ENCODE assay signal across 12 cellular contexts in the genomic region with DNA sequence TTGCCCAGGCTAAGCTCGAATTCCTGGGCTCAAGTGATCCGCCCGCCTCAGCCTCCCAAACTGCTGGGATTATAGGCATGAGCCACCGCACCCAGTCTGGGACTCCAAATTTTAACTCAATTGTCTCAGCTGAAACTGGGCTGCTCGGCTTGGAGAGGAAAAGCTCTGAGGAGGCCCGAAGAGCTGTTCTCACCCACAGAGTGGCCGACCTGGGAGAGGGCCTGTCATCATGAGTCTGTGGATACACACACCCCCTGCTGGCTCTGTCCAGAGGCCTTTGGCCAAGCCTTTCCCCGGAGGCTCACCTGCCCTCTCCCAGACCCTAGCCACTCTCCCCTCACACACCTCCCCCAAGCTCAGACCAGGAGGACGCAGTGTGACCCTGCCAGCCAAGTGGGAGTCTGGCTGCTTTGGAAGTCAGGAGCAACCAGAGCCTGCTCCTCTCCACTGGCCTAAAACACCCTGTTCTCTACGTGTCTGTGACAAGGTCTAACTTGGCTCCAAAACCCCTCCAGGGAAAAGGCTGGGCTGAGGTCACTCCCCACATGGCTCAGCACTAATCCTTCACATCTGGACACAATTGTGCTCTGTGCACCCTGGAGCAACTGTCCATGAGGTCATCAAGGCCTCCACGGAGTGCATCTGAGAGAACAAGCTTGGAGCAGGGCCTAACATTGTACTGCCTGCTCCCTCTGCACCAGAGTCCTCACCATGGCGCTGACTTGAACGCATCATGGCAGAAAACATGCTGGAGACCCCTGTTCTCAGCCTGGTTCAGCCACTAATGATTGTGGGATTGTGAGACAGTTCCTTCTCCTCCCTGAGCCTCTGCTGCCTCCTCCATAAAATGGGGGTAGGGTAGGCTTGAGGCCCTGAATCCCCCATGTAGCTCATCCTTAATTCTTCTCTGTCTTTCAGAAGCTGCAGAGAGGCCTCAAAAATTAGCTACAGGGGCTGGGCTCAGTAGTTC. TPM values are rescaled to one million over a fixed set of nuclear protein-coding genes. Genes with fewer than 3 reads are reported as not detected.
A peak's percentile ranks its signal among the peaks of the same experiment; 100 is the strongest.
DNase-seq lines count a peak whose midpoint lies in the region; ATAC-seq, FAIRE-seq and TF ChIP-seq lines count a peak whose summit lies in the region.
"Had no signal": no experiment of that assay in that cellular context is flagged by ENCODE, and none has a peak within 500 bp of the region (broad histone marks: within the 10 kb centered on the region; RNA-seq: fewer than 3 reads in every experiment).

No MANE protein-coding gene starts in this region.

- DNase-seq in DMS 273 (lab: John Stamatoyannopoulos, UW; ENCODE audit: unreplicated experiment): peak; percentile 17
- DNase-seq in DMS 273 treated with DMSO at 0.1 percent for 48 hours (lab: John Stamatoyannopoulos, UW): no peak
- DNase-seq in fibroblast of pulmonary artery (ENCODE audit: low read depth): peak; percentile 3
- no peak for DNase-seq in mesothelial cell of epicardium (ENCODE audit: low spot score in 2 of 2, unreplicated experiment in 2 of 2)
- DNase-seq in upper lobe of left lung: no peak
- DNase-seq in SKM-1 treated with dmso at 0.1 percent for 144 hours (lab: John Stamatoyannopoulos, UW; ENCODE audit: unreplicated experiment): no peak
- no peak for DNase-seq in GM12892 (ENCODE audit: insufficient read length)
- DNase-seq: activated T-cell treated with anti-CD3 and anti-CD28 coated beads, Interleukin-2, amount 50 U/mL, for 24 hours; PC-9 had no signal

- H3K4me1 ChIP-seq in upper lobe of left lung: peaks cover 0 to 6% (median 2%) of the 10 kb centered on the region in 4 donors

- no peak for TF ChIP-seq EP300 in upper lobe of left lung (IDR thresholded peaks at IDR 0.05)

- H3K9me3 Mint-ChIP-seq in mesothelial cell of epicardium: no peaks in the 10 kb centered on the region
- H3K9me3 Mint-ChIP-seq: activated T-cell treated with anti-CD3 and anti-CD28 coated beads, Interleukin-2, amount 50 U/mL, for 24 hours had no signal

- H3K4me3 ChIP-seq in fibroblast of pulmonary artery (replicated peaks; ENCODE audit: low read depth, low read length): no peak overlapping the region
- no peak overlapping the region for H3K4me3 ChIP-seq in upper lobe of left lung
- H3K4me3 ChIP-seq: lung, PC-9 had no signal

- no peak for TF ChIP-seq CTCF in fibroblast of pulmonary artery (IDR thresholded peaks at IDR 0.05; ENCODE audit: low read length, missing control alignments)
- TF ChIP-seq CTCF in mesothelial cell of epicardium (IDR thresholded peaks at IDR 0.05; ENCODE audit: unreplicated experiment): no peak
- no peak for TF ChIP-seq CTCF in upper lobe of left lung (IDR thresholded peaks at IDR 0.05)

- H3K4me1 Mint-ChIP-seq in mesothelial cell of epicardium: peaks cover 12% of the 10 kb centered on the region

- H3K9me3 ChIP-seq in upper lobe of left lung: no peaks in the 10 kb centered on the region

- no peaks in the 10 kb centered on the region for H3K27me3 ChIP-seq in upper lobe of left lung

- no peak overlapping the region for H3K27ac ChIP-seq in upper lobe of left lung
- H3K27ac ChIP-seq: 22Rv1, PC-9 had no signal

- 77% methylated on average over 5 to 13 of the region's 13 CpGs for WGBS in upper lobe of left lung, 2 donors

- TF ChIP-seq POLR2A in upper lobe of left lung (IDR thresholded peaks at IDR 0.05) (no peak), GM12892 (IDR thresholded peaks at IDR 0.05; ENCODE audit: low read depth, low read length) (no peak)

- no peaks in the 10 kb centered on the region for H3K36me3 ChIP-seq in upper lobe of left lung

- ATAC-seq in upper lobe of left lung (ENCODE audit: low FRiP score in 2 of 2): peak; percentile 34 to 85
- no peak for ATAC-seq in GM19452 (IDR thresholded peaks at IDR 0.05; ENCODE audit: unreplicated experiment)

- FAIRE-seq in GM12892 (lab: Jason Lieb, UNC): no peak

- H3K36me3 Mint-ChIP-seq in mesothelial cell of epicardium: no peaks in the 10 kb centered on the region

- peaks cover 12% of the 10 kb centered on the region for H3K27me3 Mint-ChIP-seq in mesothelial cell of epicardium (ENCODE audit: low read depth)

- H3K4me3 Mint-ChIP-seq in mesothelial cell of epicardium: no peak overlapping the region
- H3K4me3 Mint-ChIP-seq: activated T-cell treated with anti-CD3 and anti-CD28 coated beads, Interleukin-2, amount 50 U/mL, for 24 hours had no signal

- H3K27ac Mint-ChIP-seq in mesothelial cell of epicardium: peak overlapping the region; percentile 67
- H3K27ac Mint-ChIP-seq: activated T-cell treated with anti-CD3 and anti-CD28 coated beads, Interleukin-2, amount 50 U/mL, for 24 hours had no signal

RNA-seq across cellular contexts. Expression of a gene that starts 49.9 kb away (rescaled TPM):
- total RNA-seq in mesothelial cell of epicardium (0.16 to 0.18 TPM in 2 of 3 replicates, not detected in the other), upper lobe of left lung (not detected)
- polyA plus RNA-seq in GM12892 (2012; ENCODE audit: missing spikeins): not detected
- total RNA-seq: lung, PC-9 had no signal

Comparison
In these comparisons a context has a peak if more than half of its experiments do, and no peak if none do; other contexts are left out.
1. DNase-seq: peak in DMS 273 (single experiment) and fibroblast of pulmonary artery (single experiment); none in DMS 273 treated with DMSO at 0.1 percent for 48 hours (single experiment), mesothelial cell of epicardium (0 of 2), upper lobe of left lung (0 of 2), SKM-1 treated with dmso at 0.1 percent for 144 hours (single experiment) and GM12892 (single experiment).